17 cellular contexts compared by ENCODE assay signal in genomic region chr6:110812719-110813118, GRCh38. TPM values are rescaled to one million over a fixed set of nuclear protein-coding genes. Genes with fewer than 3 reads are reported as not detected.
DNase-seq lines count a peak whose midpoint lies in the region; ATAC-seq, FAIRE-seq and TF ChIP-seq lines count a peak whose summit lies in the region.
"Had no signal": no experiment of that assay in that cellular context is flagged by ENCODE, and none has a peak within 500 bp of the region (broad histone marks: within the 10 kb centered on the region; RNA-seq: fewer than 3 reads in every experiment).

No MANE protein-coding gene starts in this region.

- no peak for TF ChIP-seq EP300 in neural cell (conservative IDR thresholded peaks at IDR 0.05; ENCODE audit: poor library complexity, severe bottlenecking)

- no peak overlapping the region for H3K9ac ChIP-seq in neural cell (ENCODE audit: low read length)

- TF ChIP-seq CTCF in CD4-positive, alpha-beta T cell (IDR thresholded peaks at IDR 0.05): no peak
- no peak for TF ChIP-seq CTCF in LNCaP clone FGC (IDR thresholded peaks at IDR 0.05; ENCODE audit: control insufficient read depth, extremely low read depth, insufficient read depth)
- no peak for TF ChIP-seq CTCF in activated B cell treated with CpG ODN at 0.5 μM for 24 hours (IDR thresholded peaks at IDR 0.05)
- TF ChIP-seq CTCF in neural cell (IDR thresholded peaks at IDR 0.05; ENCODE audit: poor library complexity, severe bottlenecking): no peak
- no peak for TF ChIP-seq CTCF in right atrium auricular region (IDR thresholded peaks at IDR 0.05)
- no peak for TF ChIP-seq CTCF in GM23338 (conservative IDR thresholded peaks at IDR 0.05; ENCODE audit: low read depth in 2 of 2)

- TF ChIP-seq RAD21 in neural cell (conservative IDR thresholded peaks at IDR 0.05): no peak

- H3K9me2 ChIP-seq in neural cell (ENCODE audit: insufficient read depth, low read length) (no peaks in the 10 kb centered on the region), GM23338 (ENCODE audit: insufficient read depth) (no peaks in the 10 kb centered on the region)

- no peaks in the 10 kb centered on the region for H3K9me3 ChIP-seq in CD4-positive, alpha-beta T cell (ENCODE audit: control insufficient read depth, low read length)
- H3K9me3 ChIP-seq in neural cell (ENCODE audit: low read length) (no peaks in the 10 kb centered on the region), right atrium auricular region (no peaks in the 10 kb centered on the region)
- H3K9me3 ChIP-seq: A549 had no signal

- H3K4me3 Mint-ChIP-seq in CD4-positive, alpha-beta T cell: peak overlapping the region; percentile 94
- peak overlapping the region; percentile 19 for H3K4me3 Mint-ChIP-seq in activated B cell treated with CpG ODN at 0.5 μM for 24 hours
- no peak overlapping the region for H3K4me3 Mint-ChIP-seq in GM23338

- no peak overlapping the region for H3K27ac Mint-ChIP-seq in CD4-positive, alpha-beta T cell
- H3K27ac Mint-ChIP-seq in activated B cell treated with CpG ODN at 0.5 μM for 24 hours: no peak overlapping the region
- H3K27ac Mint-ChIP-seq in GM23338: no peak overlapping the region

- CTCF ChIA-PET in CD4-positive, alpha-beta T cell (lab: Charles Lee): interaction anchor here (0.7 kb wide), 1 partner anchor 175 kb away, joined by 3 read pairs; no protein-coding TSS in a partner anchor
- CTCF ChIA-PET in activated B cell treated with CpG ODN at 0.5 μM for 24 hours (lab: Charles Lee): interaction anchor here (2.3 kb wide), 1 partner anchor 130 kb away, joined by 6 read pairs; no protein-coding TSS in a partner anchor

- H3K4me2 ChIP-seq in neural cell (ENCODE audit: low read length): peak overlapping the region; percentile 87
- no peak overlapping the region for H3K4me2 ChIP-seq in GM23338

- no peaks in the 10 kb centered on the region for H3F3A ChIP-seq in neural cell (ENCODE audit: insufficient read depth, low read length, poor library complexity, severe bottlenecking)
- H3F3A ChIP-seq in GM23338 (replicated peaks; ENCODE audit: low read depth): 0 out of 2 replicates have a peak, but pooled peaks cover 3% of the 10 kb centered on the region

- H3K4me1 ChIP-seq in right atrium auricular region (peaks cover 0 to 16% of the 10 kb centered on the region in 2 donors), GM23338 (ENCODE audit: insufficient read depth) (peaks cover 8% of the 10 kb centered on the region; the same call in 1 of the 2 replicates)

- H3K79me2 ChIP-seq in neural cell (replicated peaks; ENCODE audit: insufficient read depth, low read length) (peaks cover 62% of the 10 kb centered on the region), GM23338 (replicated peaks; ENCODE audit: insufficient read depth) (peaks cover 65% of the 10 kb centered on the region)

- no peaks in the 10 kb centered on the region for H3K27me3 Mint-ChIP-seq in CD4-positive, alpha-beta T cell
- H3K27me3 Mint-ChIP-seq in activated B cell treated with CpG ODN at 0.5 μM for 24 hours: no peaks in the 10 kb centered on the region
- H3K27me3 Mint-ChIP-seq in GM23338 (ENCODE audit: insufficient read depth, low read depth, poor library complexity): peaks cover 12% of the 10 kb centered on the region

- H4K20me1 ChIP-seq in neural cell (ENCODE audit: insufficient read depth): no peaks in the 10 kb centered on the region
- peaks cover 21% of the 10 kb centered on the region for H4K20me1 ChIP-seq in GM23338 (replicated peaks; ENCODE audit: insufficient read depth)

- intact Hi-C loops in CD4-positive, alpha-beta T cell (cut with DNase I, micrococcal nuclease): loop anchor here in 1 of 2 experiments (5.0 to 10.0 kb wide), 6 partner anchors 125 to 1330 kb away; partner anchors contain the start of genes GTF3C6, REV3L, SLC16A10 and ZBTB24
- intact Hi-C loops in activated B cell treated with CpG ODN at 0.5 μM for 24 hours (cut with micrococcal nuclease): loop anchor here (10.0 kb wide), 2 partner anchors 792 to 1272 kb away; partner anchors contain the start of genes FAM229B, TRAF3IP2 and TUBE1

- POLR2A ChIA-PET in CD4-positive, alpha-beta T cell (lab: Charles Lee): interaction anchor here (11.2 kb wide), 1 partner anchor 64 kb away, joined by 809 read pairs; the partner anchor contains the start of gene AMD1
- POLR2A ChIA-PET in activated B cell treated with CpG ODN at 0.5 μM for 24 hours (lab: Charles Lee): interaction anchor here (0.6 to 14.5 kb wide), 5 partner anchors 10 to 635 kb away, joined by 3 to 530 read pairs (median 6); partner anchors contain the start of genes AMD1 and GTF3C6

- no peaks in the 10 kb centered on the region for H3K9me3 Mint-ChIP-seq in CD4-positive, alpha-beta T cell
- H3K9me3 Mint-ChIP-seq in activated B cell treated with CpG ODN at 0.5 μM for 24 hours (no peaks in the 10 kb centered on the region), GM23338 (no peaks in the 10 kb centered on the region)

- no peak overlapping the region for H3K27ac ChIP-seq in CD4-positive, alpha-beta T cell (ENCODE audit: low read depth, low read length)
- no peak overlapping the region for H3K27ac ChIP-seq in neural cell (ENCODE audit: low read length)
- H3K27ac ChIP-seq in right atrium auricular region: no peak overlapping the region
- no peak overlapping the region for H3K27ac ChIP-seq in GM23338 (ENCODE audit: low read depth)
- H3K27ac ChIP-seq: A549 had no signal

- H3K27me3 ChIP-seq in CD4-positive, alpha-beta T cell (ENCODE audit: control insufficient read depth, insufficient read depth, low read length): no peaks in the 10 kb centered on the region
- H3K27me3 ChIP-seq in neural cell (ENCODE audit: insufficient read depth, low read depth, low read length) (no peaks in the 10 kb centered on the region), right atrium auricular region (no peaks in the 10 kb centered on the region), GM23338 (ENCODE audit: insufficient read depth) (no peaks in the 10 kb centered on the region)

- H3K36me3 Mint-ChIP-seq in CD4-positive, alpha-beta T cell (ENCODE audit: low read depth): peaks cover 20% of the 10 kb centered on the region
- peaks cover 11% of the 10 kb centered on the region for H3K36me3 Mint-ChIP-seq in activated B cell treated with CpG ODN at 0.5 μM for 24 hours (ENCODE audit: low read depth)
- no peaks in the 10 kb centered on the region for H3K36me3 Mint-ChIP-seq in GM23338 (ENCODE audit: low read depth)

- no peak for DNase-seq in CD4-positive, alpha-beta T cell
- no peak for DNase-seq in LNCaP clone FGC (ENCODE audit: low read depth)
- DNase-seq in activated B cell treated with CpG ODN at 0.5 μM for 24 hours: no peak
- DNase-seq in right atrium auricular region (ENCODE audit: low spot score): no peak
- no peak for DNase-seq in foreskin melanocyte
- no peak for DNase-seq in RCC 7860 (ENCODE audit: low spot score)
- no peak for DNase-seq in GM23338 (ENCODE audit: low spot score)
- DNase-seq: Calu3, IMR-90, NCI-H1092, NCI-H2227 treated with DMSO at 0.1 percent for 48 hours, NCI-H524 treated with DMSO at 0.1 percent for 48 hours, SHP77 had no signal

- peak overlapping the region; percentile 83; the same call in 1 of the 2 replicates for H3K4me3 ChIP-seq in LNCaP clone FGC (ENCODE audit: low read depth, low read length)
- peak overlapping the region; percentile 89 for H3K4me3 ChIP-seq in neural cell (ENCODE audit: low read length)
- no peak overlapping the region for H3K4me3 ChIP-seq in right atrium auricular region
- H3K4me3 ChIP-seq in GM23338: no peak overlapping the region
- H3K4me3 ChIP-seq: A549 had no signal

- H3K4me1 Mint-ChIP-seq in CD4-positive, alpha-beta T cell (ENCODE audit: low read depth): peaks cover 40% of the 10 kb centered on the region
- H3K4me1 Mint-ChIP-seq in activated B cell treated with CpG ODN at 0.5 μM for 24 hours: peaks cover 61% of the 10 kb centered on the region
- H3K4me1 Mint-ChIP-seq in GM23338: peaks cover 16% of the 10 kb centered on the region

- H3K36me3 ChIP-seq in neural cell (ENCODE audit: insufficient read depth, low read length) (no peaks in the 10 kb centered on the region), right atrium auricular region (no peaks in the 10 kb centered on the region), GM23338 (ENCODE audit: insufficient read depth) (no peaks in the 10 kb centered on the region)

- H2AFZ ChIP-seq in neural cell (ENCODE audit: low read depth, low read length) (no peak overlapping the region), GM23338 (no peak overlapping the region)

- FAIRE-seq in RCC 7860 (lab: Jason Lieb, UNC): no peak
- FAIRE-seq: A549, H54 had no signal

- no peak for ATAC-seq in CD4-positive, alpha-beta T cell (ENCODE audit: poor library complexity)
- no peak for ATAC-seq in activated B cell treated with CpG ODN at 0.5 μM for 24 hours (ENCODE audit: low read depth)
- ATAC-seq in GM23338: no peak
- ATAC-seq: A549, Panc1 had no signal

TF ChIP-seq in neural cell, 6 proteins besides CTCF, POLR2A, EP300 and RAD21 (continues in another document):
- TF ChIP-seq EZH2 (IDR thresholded peaks at IDR 0.05; ENCODE audit: borderline replicate concordance, insufficient read depth, low read length, poor library complexity, severe bottlenecking): no peak
- TF ChIP-seq POLR2AphosphoS5 (IDR thresholded peaks at IDR 0.05): no peak
- no peak for TF ChIP-seq MXI1 (conservative IDR thresholded peaks at IDR 0.05; ENCODE audit: poor library complexity, severe bottlenecking)

TF ChIP-seq in GM23338, 12 proteins besides CTCF, POLR2A, EP300 and RAD21 (continues in another document):
- no peak for TF ChIP-seq POLR2AphosphoS5 (IDR thresholded peaks at IDR 0.05; ENCODE audit: low read depth)
- no peak for TF ChIP-seq STAT1 (IDR thresholded peaks at IDR 0.05; ENCODE audit: unreplicated experiment)
- TF ChIP-seq ETS1 (IDR thresholded peaks at IDR 0.05): no peak
- TF ChIP-seq ZNF114 (CRISPR knock-in tag; IDR thresholded peaks at IDR 0.05): no peak
- TF ChIP-seq CREB1 (CRISPR knock-in tag; IDR thresholded peaks at IDR 0.05; ENCODE audit: low read depth): no peak
- no peak for TF ChIP-seq NANOG (IDR thresholded peaks at IDR 0.05; ENCODE audit: borderline replicate concordance)
- TF ChIP-seq JUNB (IDR thresholded peaks at IDR 0.05; ENCODE audit: unreplicated experiment): no peak

RNA-seq across cellular contexts. Expression of gene CDK19, which starts 2.5 kb away (rescaled TPM):
- 1 to 10 TPM; 6.4 to 8.3 TPM for total RNA-seq in CD4-positive, alpha-beta T cell
- total RNA-seq in activated B cell treated with CpG ODN at 0.5 μM for 24 hours (27.2 and 31.1 TPM in 2 replicates), right atrium auricular region (1 to 10 TPM; 5.7 to 6.3 TPM)
- polyA plus RNA-seq in neural cell (39.0 and 40.7 TPM in 2 replicates), GM23338 (2016; fragmentation: Nextera tagmentation; extraction: Ambion mirVana) (7.5 and 7.7 TPM in 2 replicates)
- 62.6 and 77.6 TPM in 2 replicates for polyA minus RNA-seq in neural cell
- total RNA-seq in GM23338 (2014; rRNA removed; shearing (Covaris generic)): 10.1 and 12.1 TPM in 2 replicates

Comparison
In these comparisons a context has a peak if more than half of its experiments do, and no peak if none do; other contexts are left out.
1. H3K4me3 ChIP-seq: peak in LNCaP clone FGC (single experiment) and neural cell (single experiment); none in right atrium auricular region (0 of 2) and GM23338 (single experiment).